In genomic region chr11:35192347-35192746, GRCh38 we compare ENCODE assay signal across 11 cellular contexts. TPM values are rescaled to one million over a fixed set of nuclear protein-coding genes. Genes with fewer than 3 reads are reported as not detected.
A peak's percentile ranks its signal among the peaks of the same experiment; 100 is the strongest.
DNase-seq lines count a peak whose midpoint lies in the region; ATAC-seq, FAIRE-seq and TF ChIP-seq lines count a peak whose summit lies in the region.
"Had no signal": no experiment of that assay in that cellular context is flagged by ENCODE, and none has a peak within 500 bp of the region (broad histone marks: within the 10 kb centered on the region; RNA-seq: fewer than 3 reads in every experiment).

No MANE protein-coding gene starts in this region.

- H2AFZ ChIP-seq in K562 (ENCODE audit: low read depth, low read length), result no peak overlapping the region

- H3K4me1 ChIP-seq in K562 (replicated peaks in 1 of 2; ENCODE audit: control insufficient read depth in 2 of 2, insufficient read depth in 2 of 2, low read length in 2 of 2), result no peaks in the 10 kb centered on the region
- peaks cover 7 to 8% of the 10 kb centered on the region in 2 donors for H3K4me1 ChIP-seq in gastrocnemius medialis

- in situ Hi-C loops in K562 (cut with MboI), result no loop called here
- in situ Hi-C loops in gastrocnemius medialis (cut with MboI; ENCODE audit: low sequenced_read_pairs in 4 of 4), result no loop called here

- no peaks in the 10 kb centered on the region for H3K79me2 ChIP-seq in K562 (ENCODE audit: control insufficient read depth, insufficient read depth, low read length)

- TF ChIP-seq EP300 in K562 (IDR thresholded peaks at IDR 0.05; ENCODE audit: low read length), result no peak

- DNase-seq in GM03348 (ENCODE audit: low spot score), result peak; percentile 25
- no peak for DNase-seq in K562 (ENCODE audit: extremely low read depth in 1 of 4, low spot score in 3 of 4)
- DNase-seq in islet precursor cell, result peak; percentile 65
- peak in 1 of 2 donors; percentile 25 for DNase-seq in gastrocnemius medialis
- no peak for DNase-seq in urothelium cell line (ENCODE audit: low spot score)
- DNase-seq in stimulated activated CD4-positive, alpha-beta T cell treated with anti-CD3 and anti-CD28 coated beads, Interleukin-4, amount 100 ng/mL, for 24 hours, result no peak
- DNase-seq in SHP77 treated with DMSO at 0.1 percent for 48 hours (lab: John Stamatoyannopoulos, UW), result no peak
- DNase-seq: DND-41, kidney glomerular epithelial cell, NCI-H2081 treated with DMSO at 0.1 percent for 48 hours had no signal

- H4K20me1 ChIP-seq in K562 (replicated peaks; ENCODE audit: control insufficient read depth, insufficient read depth, low read length), result no peaks in the 10 kb centered on the region

- H3K27me3 ChIP-seq in K562 (ENCODE audit: control insufficient read depth in 2 of 2, insufficient read depth in 2 of 2, low read length in 2 of 2) (0 out of 5 replicates have a peak, but pooled peaks cover 0 to 2% of the 10 kb centered on the region in 2 experiments), gastrocnemius medialis (no peaks in the 10 kb centered on the region)

- no peak for TF ChIP-seq RAD21 in K562 (CRISPR knock-in tag; conservative IDR thresholded peaks at IDR 0.05 in 1 of 2, IDR thresholded peaks at IDR 0.05 in 1 of 2)

- TF ChIP-seq POLR2A in K562 (conservative IDR thresholded peaks at IDR 0.05) (no peak), gastrocnemius medialis (IDR thresholded peaks at IDR 0.05) (no peak)

- no peak for ATAC-seq in K562
- peak; percentile 12 to 65 for ATAC-seq in gastrocnemius medialis
- ATAC-seq in HG03378 (IDR thresholded peaks at IDR 0.05; ENCODE audit: unreplicated experiment), result no peak

- no peak overlapping the region for H3K4me2 ChIP-seq in K562 (ENCODE audit: insufficient read depth, low read length)

- H3K27ac ChIP-seq in K562 (ENCODE audit: extremely low read depth, low read depth, low read length) (no peak overlapping the region), gastrocnemius medialis (peak overlapping the region in 1 of 4 donors; percentile 28)

- no peak overlapping the region for H3K9ac ChIP-seq in K562 (ENCODE audit: insufficient read depth in 1 of 2, low read depth in 2 of 2, low read length in 2 of 2)

- H3K36me3 ChIP-seq in K562 (ENCODE audit: control insufficient read depth, insufficient read depth, low read length) (no peaks in the 10 kb centered on the region), gastrocnemius medialis (no peaks in the 10 kb centered on the region)

- H3K4me3 ChIP-seq in K562 (no peak overlapping the region), gastrocnemius medialis (no peak overlapping the region)

- CTCF ChIA-PET in K562 (lab: Yijun Ruan, JAX; ENCODE audit: low intra/inter-chr PET ratio), result no interaction called here

- H3K9me3 ChIP-seq in K562 (replicated peaks; ENCODE audit: control insufficient read depth, insufficient read depth, low read depth, low read length) (no peaks in the 10 kb centered on the region), gastrocnemius medialis (no peaks in the 10 kb centered on the region)

- POLR2A ChIA-PET in K562 (lab: Yijun Ruan, JAX), result interaction anchor here (0.6 to 0.8 kb wide), 2 partner anchors 18 to 701 kb away, joined by 3 to 4 read pairs; no protein-coding TSS in a partner anchor

- intact Hi-C loops in K562 (cut with micrococcal nuclease), result no loop called here
- intact Hi-C loops in gastrocnemius medialis (cut with DNase I; ENCODE audit: low total_unique reads), result no loop called here

- no peak for FAIRE-seq in K562 (lab: Jason Lieb, UNC)
- no peak for FAIRE-seq in urothelium cell line (lab: Jason Lieb, UNC)

- TF ChIP-seq CTCF in K562 (IDR thresholded peaks at IDR 0.05 in 2 of 3, conservative IDR thresholded peaks at IDR 0.05 in 1 of 3; ENCODE audit: insufficient read depth in 2 of 3, low read depth in 1 of 3, low read length in 3 of 3) (no peak), gastrocnemius medialis (IDR thresholded peaks at IDR 0.05 in 4 of 5, conservative IDR thresholded peaks at IDR 0.05 in 1 of 5) (no peak)

- no TSS peak for BruUV-seq in K562 (replicated peaks; lab: Mats Ljungman, UMichigan)

- no peaks in the 10 kb centered on the region for H3K9me1 ChIP-seq in K562 (ENCODE audit: control insufficient read depth, insufficient read depth, low read length)

- WGBS in K562 (ENCODE audit: insufficient coverage, low coverage, missing lambda C conversion rate), result 0% methylated on average over 3 of the region's 3 CpGs

TF ChIP-seq in K562, 482 proteins besides CTCF, POLR2A, EP300 and RAD21 (continues in another document):
- TF ChIP-seq NR2C2 (CRISPR knock-in tag; IDR thresholded peaks at IDR 0.05), result no peak
- peak; percentile 17; the same call in 1 of the 2 replicates for TF ChIP-seq NR2C2 (tag; IDR thresholded peaks at IDR 0.05)
- no peak for TF ChIP-seq PRPF4 (IDR thresholded peaks at IDR 0.05; ENCODE audit: insufficient read depth, low read depth, low read length, poor library complexity, severe bottlenecking)
- TF ChIP-seq NFXL1 (CRISPR knock-in tag; IDR thresholded peaks at IDR 0.05), result no peak
- peak; percentile 53 to 66; a peak in 2 of 4 replicates for TF ChIP-seq KDM1A (IDR thresholded peaks at IDR 0.05)
- TF ChIP-seq HOMEZ (CRISPR knock-in tag; IDR thresholded peaks at IDR 0.05), result no peak
- no peak for TF ChIP-seq NR2C1 (IDR thresholded peaks at IDR 0.05)
- peak; percentile 43; the same call in 1 of the 2 replicates for TF ChIP-seq NR2C1 (tag; IDR thresholded peaks at IDR 0.05)
- no peak for TF ChIP-seq GATA2 (CRISPR knock-in tag; IDR thresholded peaks at IDR 0.05)
- 0 out of 2 replicates have a peak, but pooled peaks have one; percentile 30 for TF ChIP-seq TCF3 (CRISPR knock-in tag; IDR thresholded peaks at IDR 0.05)
- TF ChIP-seq CEBPG (CRISPR knock-in tag; IDR thresholded peaks at IDR 0.05), result peak; percentile 33; the same call in 1 of the 2 replicates
- TF ChIP-seq CEBPG (tag; conservative IDR thresholded peaks at IDR 0.05 in 1 of 2, IDR thresholded peaks at IDR 0.05 in 1 of 2), result no peak
- peak; percentile 35 for TF ChIP-seq CBFA2T3 (IDR thresholded peaks at IDR 0.05)
- no peak for TF ChIP-seq PCBP2 (IDR thresholded peaks at IDR 0.05; ENCODE audit: low read depth, low read length, poor library complexity, severe bottlenecking)
- no peak for TF ChIP-seq KAT7 (CRISPR knock-in tag; IDR thresholded peaks at IDR 0.05; ENCODE audit: borderline replicate concordance)
- peak in 1 of 2 experiments; percentile 75; a peak in 2 of 4 replicates for TF ChIP-seq RCOR1 (IDR thresholded peaks at IDR 0.05; ENCODE audit: borderline replicate concordance in 1 of 2, low read depth in 2 of 2, low read length in 2 of 2)
- TF ChIP-seq TFAP4 (CRISPR knock-in tag; IDR thresholded peaks at IDR 0.05; ENCODE audit: borderline replicate concordance), result no peak
- TF ChIP-seq TAL1 (IDR thresholded peaks at IDR 0.05), result no peak
- no peak for TF ChIP-seq NFIX (CRISPR knock-in tag; IDR thresholded peaks at IDR 0.05; ENCODE audit: low read depth)
- TF ChIP-seq THAP7 (CRISPR knock-in tag; IDR thresholded peaks at IDR 0.05), result no peak
- no peak for TF ChIP-seq CBX5 (IDR thresholded peaks at IDR 0.05; ENCODE audit: borderline replicate concordance, low read depth)

RNA-seq across cellular contexts. Expression of gene CD44, which starts 53.4 kb away (rescaled TPM):
- total RNA-seq in K562 (2011; cell fraction: chromatin; rRNA removed; ENCODE audit: low replicate concordance), result 7.9 and 17.7 TPM in 2 replicates
- 7.2 and 18.2 TPM in 2 replicates for total RNA-seq in K562 (2011; cell fraction: nucleolus; rRNA removed)
- total RNA-seq in K562 (2011; cell fraction: nucleoplasm; rRNA removed), result 10.5 and 17.1 TPM in 2 replicates
- total RNA-seq in K562 (2014; rRNA removed), result 2.3 and 2.6 TPM in 2 replicates
- total RNA-seq in K562 (2014; rRNA removed; fragmentation: Illumina TruSeq; extraction: Trizol), result 3.0 and 5.2 TPM in 2 replicates
- total RNA-seq in K562 (2015; rRNA removed; fragmentation: Illumina TruSeq; extraction: Trizol), result 2.6 and 3.2 TPM in 2 replicates
- total RNA-seq in K562 (2021), result 9.5 and 11.1 TPM in 2 replicates
- 13.9 and 47.0 TPM in 2 replicates for polyA plus RNA-seq in K562 (2011; rRNA removed)
- 23.2 and 51.1 TPM in 2 replicates for polyA plus RNA-seq in K562 (2011; cell fraction: cytosol; rRNA removed)
- polyA plus RNA-seq in K562 (2011; cell fraction: nucleus; rRNA removed), result 19.8 and 40.4 TPM in 2 replicates
- 8.0 and 8.3 TPM in 2 replicates for polyA plus RNA-seq in K562 (2012)
- polyA plus RNA-seq in K562 (2014; fragmentation: Illumina TruSeq; extraction: Trizol), result 7.7 TPM in 2 replicates
- polyA plus RNA-seq in K562 (2014; fragmentation: Nextera tagmentation; extraction: Ambion mirVana), result 1 to 10 TPM; 1.2 to 1.8 TPM
- polyA plus RNA-seq in K562 (2014; rRNA removed), result 2.5 and 5.0 TPM in 2 replicates
- 26.3 and 51.8 TPM in 2 replicates for polyA minus RNA-seq in K562 (2011; rRNA and poly(A)+ RNA removed)
- polyA minus RNA-seq in K562 (2011; cell fraction: cytosol; rRNA and poly(A)+ RNA removed), result 10.5 and 22.8 TPM in 2 replicates
- polyA minus RNA-seq in K562 (2011; cell fraction: nucleus; rRNA and poly(A)+ RNA removed), result 14.8 and 35.9 TPM in 2 replicates
- total RNA-seq in gastrocnemius medialis, result 10 to 100 TPM; 19.5 to 32.5 (median 29.2) TPM

Comparison
In these comparisons a context has a peak if more than half of its experiments do, and no peak if none do; other contexts are left out.
1. DNase-seq: peak in GM03348 (single experiment) and islet precursor cell (single experiment); none in K562 (0 of 4), urothelium cell line (single experiment), stimulated activated CD4-positive, alpha-beta T cell treated with anti-CD3 and anti-CD28 coated beads, Interleukin-4, amount 100 ng/mL, for 24 hours (single experiment) and SHP77 treated with DMSO at 0.1 percent for 48 hours (single experiment).
2. ATAC-seq: peak in gastrocnemius medialis (2 of 2); none in K562 (single experiment) and HG03378 (single experiment).